9 cellular contexts compared by ENCODE assay signal in the genomic region with DNA sequence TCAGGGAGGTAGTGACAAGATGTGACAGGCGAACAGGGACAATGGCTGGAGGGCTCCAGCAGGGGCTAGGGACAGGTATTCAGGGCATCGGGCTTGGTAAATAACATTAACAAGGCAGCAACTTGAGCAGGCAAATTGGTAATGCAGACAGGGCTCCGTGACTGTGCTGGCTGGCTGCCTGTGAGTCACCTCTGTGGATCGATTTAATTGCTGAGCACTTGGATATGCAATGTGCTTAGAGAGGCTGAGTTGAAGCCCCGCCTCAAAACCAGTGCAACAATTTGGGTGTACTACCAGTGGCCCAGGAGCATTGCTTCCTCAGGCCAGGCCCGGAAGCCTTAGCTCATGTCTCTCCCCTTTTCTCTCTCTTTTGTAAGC. TPM values are rescaled to one million over a fixed set of nuclear protein-coding genes. Genes with fewer than 3 reads are reported as not detected.
DNase-seq lines count a peak whose midpoint lies in the region; ATAC-seq and TF ChIP-seq lines count a peak whose summit lies in the region.
"Had no signal": no experiment of that assay in that cellular context is flagged by ENCODE, and none has a peak within 500 bp of the region (broad histone marks: within the 10 kb centered on the region; RNA-seq: fewer than 3 reads in every experiment).

No MANE protein-coding gene starts in this region.

- TF ChIP-seq CTCF in prostate gland (IDR thresholded peaks at IDR 0.05) (no peak), ascending aorta (IDR thresholded peaks at IDR 0.05) (no peak)

- TF ChIP-seq POLR2A in prostate gland (IDR thresholded peaks at IDR 0.05) = no peak

- no peaks in the 10 kb centered on the region for H3K27me3 ChIP-seq in prostate gland (replicated peaks; ENCODE audit: insufficient read depth)
- no peaks in the 10 kb centered on the region for H3K27me3 ChIP-seq in ascending aorta

- H3K4me3 ChIP-seq in prostate gland (no peak overlapping the region), ascending aorta (no peak overlapping the region)

- intact Hi-C loops in prostate gland (cut with DNase I) = loop anchor here (5.0 kb wide), 1 partner anchor 878 kb away; no protein-coding TSS in a partner anchor
- intact Hi-C loops in ascending aorta (cut with DNase I) = no loop called here

- H3K27ac ChIP-seq in epithelial cell of prostate = peak overlapping the region; percentile 47
- H3K27ac ChIP-seq in prostate gland = no peak overlapping the region
- no peak overlapping the region for H3K27ac ChIP-seq in ascending aorta

- DNase-seq in GM03348 (ENCODE audit: low spot score) (peak; percentile 72), NCI-H2171 (lab: John Stamatoyannopoulos, UW) (peak; percentile 29), epithelial cell of prostate (ENCODE audit: low read depth, low spot score) (peak; percentile 64), prostate gland (ENCODE audit: low spot score) (peak; percentile 10), medulla oblongata (ENCODE audit: extremely low spot score) (no peak), ascending aorta (ENCODE audit: low spot score in 2 of 2) (no peak)
- no peak for DNase-seq in activated CD4-positive, alpha-beta T cell treated with anti-CD3 and anti-CD28 coated beads, Interleukin-2, amount 50 U/mL, for 48 hours

- H3K9me3 ChIP-seq in prostate gland = no peaks in the 10 kb centered on the region
- H3K9me3 ChIP-seq in ascending aorta = no peaks in the 10 kb centered on the region

- H3K36me3 ChIP-seq in prostate gland (no peaks in the 10 kb centered on the region), ascending aorta (no peaks in the 10 kb centered on the region)

- WGBS in prostate gland = 35% methylated on average over 6 of the region's 6 CpGs

- ATAC-seq in GM21619 (IDR thresholded peaks at IDR 0.05; ENCODE audit: unreplicated experiment) = no peak
- ATAC-seq: activated naive CD8-positive, alpha-beta T cell treated with anti-CD3 and anti-CD28 coated beads, Interleukin-2, amount 50 U/mL, for 24 hours had no signal

- H3K4me1 ChIP-seq in prostate gland (replicated peaks) (no peaks in the 10 kb centered on the region), ascending aorta (no peaks in the 10 kb centered on the region)

RNA-seq across cellular contexts. Expression of a gene that starts 19.5 kb away (rescaled TPM):
- total RNA-seq in prostate gland = under 1 TPM in 1 of 2 donors, not detected in 1; 0.80 TPM
- not detected for total RNA-seq in ascending aorta

RNA-seq across cellular contexts. Expression of a gene that starts 38.2 kb away (rescaled TPM):
- 1,000 to 10,000 TPM in 1 of 2 donors, not detected in 1; 1,003 TPM for total RNA-seq in prostate gland
- not detected for total RNA-seq in ascending aorta

RNA-seq across cellular contexts. Expression of a gene that starts 58.8 kb away (rescaled TPM):
- total RNA-seq in prostate gland = 1 to 10 TPM in 1 of 2 donors, under 1 TPM in 1; 0.68 to 1.2 TPM
- not detected for total RNA-seq in ascending aorta

Comparison
In these comparisons a context has a peak if more than half of its experiments do, and no peak if none do; other contexts are left out.
1. DNase-seq: peak in GM03348 (single experiment), NCI-H2171 (single experiment), epithelial cell of prostate (single experiment) and prostate gland (single experiment); none in medulla oblongata (single experiment), ascending aorta (0 of 2) and activated CD4-positive, alpha-beta T cell treated with anti-CD3 and anti-CD28 coated beads, Interleukin-2, amount 50 U/mL, for 48 hours (0 of 2).